Comparison of ENCODE assay signal across 19 cellular contexts in genomic region chr5:160744253-160745112, GRCh38.
DNase-seq lines count a peak whose midpoint lies in the region; ATAC-seq and TF ChIP-seq lines count a peak whose summit lies in the region.
"Had no signal": no experiment of that assay in that cellular context is flagged by ENCODE, and none has a peak within 500 bp of the region (broad histone marks: within the 10 kb centered on the region; RNA-seq: fewer than 3 reads in every experiment).

No MANE protein-coding gene starts in this region.

- no peak overlapping the region for H3K4me2 ChIP-seq in GM23338
- no peak overlapping the region for H3K4me2 ChIP-seq in trophoblast cell (ENCODE audit: low read length)

- no peaks in the 10 kb centered on the region for H3K79me1 ChIP-seq in trophoblast cell (ENCODE audit: low read length)

- H3K79me2 ChIP-seq in GM23338 (replicated peaks; ENCODE audit: insufficient read depth), result no peaks in the 10 kb centered on the region
- no peaks in the 10 kb centered on the region for H3K79me2 ChIP-seq in trophoblast cell (ENCODE audit: control insufficient read depth, insufficient read depth, low read length, poor library complexity)

- no peak overlapping the region for H2BK5ac ChIP-seq in trophoblast cell (ENCODE audit: low read depth, low read length, poor library complexity)

- no peaks in the 10 kb centered on the region for H3K36me3 ChIP-seq in GM23338 (ENCODE audit: insufficient read depth)
- H3K36me3 ChIP-seq in ectodermal cell (ENCODE audit: control insufficient read depth, insufficient read depth, low read length), result no peaks in the 10 kb centered on the region
- H3K36me3 ChIP-seq in trophoblast cell (ENCODE audit: control insufficient read depth in 1 of 2, insufficient read depth in 2 of 2, low read length in 2 of 2), result no peaks in the 10 kb centered on the region
- H3K36me3 ChIP-seq: Peyer's patch had no signal

- H2AFZ ChIP-seq in GM23338 (no peak overlapping the region), trophoblast cell (ENCODE audit: insufficient read depth, low read length, poor library complexity) (no peak overlapping the region)

- ATAC-seq in GM23338, result peak; percentile 70

- no peak overlapping the region for H3K14ac ChIP-seq in trophoblast cell (ENCODE audit: low read length)

- no peak overlapping the region for H3K9ac ChIP-seq in trophoblast cell (ENCODE audit: low read length)

- H2BK12ac ChIP-seq in trophoblast cell (ENCODE audit: low read length), result no peak overlapping the region

- no peaks in the 10 kb centered on the region for H3K36me3 Mint-ChIP-seq in GM23338 (ENCODE audit: low read depth)
- H3K36me3 Mint-ChIP-seq: IgD-negative memory B cell had no signal

- no peaks in the 10 kb centered on the region for H3F3A ChIP-seq in GM23338 (replicated peaks; ENCODE audit: low read depth)

- H3K4me3 Mint-ChIP-seq in GM23338, result no peak overlapping the region
- H3K4me3 Mint-ChIP-seq: IgD-negative memory B cell had no signal

- no peaks in the 10 kb centered on the region for H3K27me3 Mint-ChIP-seq in GM23338 (ENCODE audit: insufficient read depth, low read depth, poor library complexity)

- peaks cover 21% of the 10 kb centered on the region for H3K4me1 Mint-ChIP-seq in GM23338
- H3K4me1 Mint-ChIP-seq: IgD-negative memory B cell had no signal

- H4K91ac ChIP-seq in trophoblast cell (ENCODE audit: low read depth, low read length), result no peak overlapping the region

- H3K9me3 ChIP-seq in ectodermal cell (ENCODE audit: control insufficient read depth, low read length) (no peaks in the 10 kb centered on the region), trophoblast cell (ENCODE audit: insufficient read depth, low read depth, low read length) (no peaks in the 10 kb centered on the region)
- H3K9me3 ChIP-seq: Peyer's patch had no signal

- no peak overlapping the region for H4K12ac ChIP-seq in trophoblast cell (ENCODE audit: low read depth, low read length)

- H3K27me3 ChIP-seq in GM23338 (ENCODE audit: insufficient read depth) (no peaks in the 10 kb centered on the region), ectodermal cell (ENCODE audit: control insufficient read depth, insufficient read depth, low read length, poor library complexity, severe bottlenecking) (no peaks in the 10 kb centered on the region), trophoblast cell (ENCODE audit: insufficient read depth, low read length) (no peaks in the 10 kb centered on the region)
- H3K27me3 ChIP-seq: Peyer's patch had no signal

- H3K27ac Mint-ChIP-seq in GM23338, result no peak overlapping the region; the same call in 1 of the 2 replicates
- H3K27ac Mint-ChIP-seq: IgD-negative memory B cell had no signal

- DNase-seq in GM23338 (ENCODE audit: low spot score) (peak; percentile 11), NCI-H526 treated with DMSO at 0.1 percent for 48 hours (lab: John Stamatoyannopoulos, UW) (peak; percentile 44), trophoblast cell (no peak), NCI-H1105 (lab: John Stamatoyannopoulos, UW) (no peak), NCI-H2196 (lab: John Stamatoyannopoulos, UW; ENCODE audit: unreplicated experiment) (no peak), NCI-H146 treated with DMSO at 0.1 percent for 48 hours (lab: John Stamatoyannopoulos, UW; ENCODE audit: unreplicated experiment) (no peak)
- no peak for DNase-seq in activated CD4-positive, CD25-positive, alpha-beta regulatory T cell treated with anti-CD3 and anti-CD28 coated beads, Interleukin-2, amount 50 U/mL, for 72 hours
- DNase-seq: MM.1S, NCI-H1092 treated with DMSO at 0.1 percent for 48 hours, NCI-H187, NCI-H2107, NCI-H226, NCI-H524, Peyer's patch, Right ventricle myocardium superior had no signal

- no peak overlapping the region for H3K4ac ChIP-seq in trophoblast cell (ENCODE audit: low read depth, low read length)

- H3K23ac ChIP-seq in trophoblast cell (ENCODE audit: low read length), result no peak overlapping the region

- H2BK120ac ChIP-seq in trophoblast cell (ENCODE audit: insufficient read depth, low read length, poor library complexity), result peak overlapping the region; percentile 39

- H3K9me2 ChIP-seq in GM23338 (ENCODE audit: insufficient read depth), result no peaks in the 10 kb centered on the region

- H3K4me1 ChIP-seq in GM23338 (ENCODE audit: insufficient read depth) (peaks cover 9% of the 10 kb centered on the region; the same call in 1 of the 2 replicates), ectodermal cell (ENCODE audit: control insufficient read depth, insufficient read depth, low read length) (peaks cover 3% of the 10 kb centered on the region), trophoblast cell (ENCODE audit: control insufficient read depth in 1 of 2, insufficient read depth in 2 of 2, low read length in 2 of 2) (peaks cover 0 to 3% of the 10 kb centered on the region in 2 experiments)
- H3K4me1 ChIP-seq: Peyer's patch had no signal

- H3K9me3 Mint-ChIP-seq in GM23338, result no peaks in the 10 kb centered on the region

- WGBS in ectodermal cell, 2 experiments, result 36 to 40% methylated on average over 7 of the region's 7 CpGs
- no CpG with 5 or more reads among the region's 7 CpGs for WGBS in trophoblast cell (ENCODE audit: extremely low coverage, insufficient coverage, insufficient read length)

- H4K8ac ChIP-seq in trophoblast cell (ENCODE audit: low read depth, low read length), result peak overlapping the region; percentile 51

- no peak overlapping the region for H3K18ac ChIP-seq in trophoblast cell (ENCODE audit: low read length)

- H3K27ac ChIP-seq in GM23338 (ENCODE audit: low read depth) (no peak overlapping the region), ectodermal cell (ENCODE audit: insufficient read depth, low read depth, low read length, poor library complexity, severe bottlenecking) (peak overlapping the region; percentile 37), trophoblast cell (ENCODE audit: low read depth, low read length) (no peak overlapping the region)
- H3K27ac ChIP-seq: C4-2B, Peyer's patch, SK-N-MC had no signal

- no peak overlapping the region for H3K4me3 ChIP-seq in GM23338
- H3K4me3 ChIP-seq in ectodermal cell (ENCODE audit: insufficient read depth, low read depth, low read length), result no peak overlapping the region
- H3K4me3 ChIP-seq in trophoblast cell (ENCODE audit: low read depth, low read length), result no peak overlapping the region
- H3K4me3 ChIP-seq: Peyer's patch, SK-N-MC had no signal

- no peak for TF ChIP-seq CTCF in GM23338 (conservative IDR thresholded peaks at IDR 0.05; ENCODE audit: low read depth in 2 of 2)

- no peaks in the 10 kb centered on the region for H4K20me1 ChIP-seq in GM23338 (replicated peaks; ENCODE audit: insufficient read depth)

- H2AK5ac ChIP-seq in trophoblast cell (ENCODE audit: low read length), result no peak overlapping the region

TF ChIP-seq in GM23338, 12 proteins besides CTCF, POLR2A, EP300 and RAD21:
- TF ChIP-seq REST (IDR thresholded peaks at IDR 0.05; ENCODE audit: unreplicated experiment), result no peak
- TF ChIP-seq ZNF114 (CRISPR knock-in tag; IDR thresholded peaks at IDR 0.05), result no peak
TF ChIP-seq in GM23338: peak in this region for 0.

Comparison
In these comparisons a context has a peak if more than half of its experiments do, and no peak if none do; other contexts are left out.
1. DNase-seq: peak in GM23338 (single experiment) and NCI-H526 treated with DMSO at 0.1 percent for 48 hours (single experiment); none in trophoblast cell (0 of 2), activated CD4-positive, CD25-positive, alpha-beta regulatory T cell treated with anti-CD3 and anti-CD28 coated beads, Interleukin-2, amount 50 U/mL, for 72 hours (single experiment), NCI-H1105 (single experiment), NCI-H2196 (single experiment) and NCI-H146 treated with DMSO at 0.1 percent for 48 hours (single experiment).